ENCODE assay signal across 8 cellular contexts in genomic region chr17:46192211-46192483, GRCh38. TPM values are rescaled to one million over a fixed set of nuclear protein-coding genes. Genes with fewer than 3 reads are reported as not detected.
DNase-seq lines count a peak whose midpoint lies in the region; ATAC-seq and TF ChIP-seq lines count a peak whose summit lies in the region.

No MANE protein-coding gene starts in this region.

- H3K9me3 Mint-ChIP-seq in activated naive CD4-positive, alpha-beta T cell treated with anti-CD3 and anti-CD28 coated beads, Interleukin-2, amount 10 ng/mL, durations not matched to agents 7 days and 5 days = no peaks in the 10 kb centered on the region

- no peak for DNase-seq in activated naive CD4-positive, alpha-beta T cell treated with anti-CD3 and anti-CD28 coated beads, Interleukin-2, amount 10 ng/mL, durations not matched to agents 7 days and 5 days
- no peak for DNase-seq in activated naive CD4-positive, alpha-beta T cell (lab: John Stamatoyannopoulos, UW)
- no peak for DNase-seq in astrocyte of the spinal cord (ENCODE audit: low read depth, low spot score)
- no peak for DNase-seq in lower lobe of right lung
- DNase-seq in upper lobe of right lung = no peak
- no peak for DNase-seq in T-helper 9 cell
- no peak for DNase-seq in NCI-H1436 treated with DMSO at 0.1 percent for 48 hours (lab: John Stamatoyannopoulos, UW)
- DNase-seq in NCI-H1048 (lab: John Stamatoyannopoulos, UW) = no peak

- H3K9me3 ChIP-seq in lower lobe of right lung (no peaks in the 10 kb centered on the region), upper lobe of right lung (no peaks in the 10 kb centered on the region)

- H3K4me3 ChIP-seq in astrocyte of the spinal cord (ENCODE audit: low read depth, low read length) (peak overlapping the region; percentile 93), lower lobe of right lung (peak overlapping the region; percentile 83), upper lobe of right lung (peak overlapping the region; percentile 91)

- TF ChIP-seq CTCF in astrocyte of the spinal cord (IDR thresholded peaks at IDR 0.05; ENCODE audit: low read depth, low read length) = no peak
- no peak for TF ChIP-seq CTCF in lower lobe of right lung (IDR thresholded peaks at IDR 0.05)
- TF ChIP-seq CTCF in upper lobe of right lung (IDR thresholded peaks at IDR 0.05) = no peak

- H3K4me1 Mint-ChIP-seq in activated naive CD4-positive, alpha-beta T cell treated with anti-CD3 and anti-CD28 coated beads, Interleukin-2, amount 10 ng/mL, durations not matched to agents 7 days and 5 days = peaks cover 67% of the 10 kb centered on the region

- H3K36me3 Mint-ChIP-seq in activated naive CD4-positive, alpha-beta T cell treated with anti-CD3 and anti-CD28 coated beads, Interleukin-2, amount 10 ng/mL, durations not matched to agents 7 days and 5 days = peaks cover 33% of the 10 kb centered on the region

- intact Hi-C loops in lower lobe of right lung (cut with DNase I) (loop anchor here (10.0 kb wide), 1 partner anchor 147 kb away; no protein-coding TSS in a partner anchor), upper lobe of right lung (cut with DNase I) (loop anchor here (10.0 kb wide), 1 partner anchor 147 kb away; no protein-coding TSS in a partner anchor)

- ATAC-seq in lower lobe of right lung (no peak), upper lobe of right lung (no peak)

- peaks cover 56% of the 10 kb centered on the region for H3K4me1 ChIP-seq in lower lobe of right lung
- H3K4me1 ChIP-seq in upper lobe of right lung = peaks cover 40% of the 10 kb centered on the region

- CTCF ChIA-PET in activated naive CD4-positive, alpha-beta T cell treated with anti-CD3 and anti-CD28 coated beads, Interleukin-2, amount 10 ng/mL, durations not matched to agents 7 days and 5 days (lab: Charles Lee) = interaction anchor here (1.0 to 1.4 kb wide), 3 partner anchors 19 to 29 kb away, joined by 3 to 7 read pairs (median 6); no protein-coding TSS in a partner anchor

- in situ Hi-C loops in astrocyte of the spinal cord (cut with HindIII; ENCODE audit: low sequenced_read_pairs) = no loop called here

- H3K27ac ChIP-seq in lower lobe of right lung (peak overlapping the region; percentile 97), upper lobe of right lung (peak overlapping the region; percentile 98)

- H3K4me3 Mint-ChIP-seq in activated naive CD4-positive, alpha-beta T cell treated with anti-CD3 and anti-CD28 coated beads, Interleukin-2, amount 10 ng/mL, durations not matched to agents 7 days and 5 days = peak overlapping the region; percentile 89

- H3K27me3 ChIP-seq in lower lobe of right lung (ENCODE audit: low read depth) = no peaks in the 10 kb centered on the region
- H3K27me3 ChIP-seq in upper lobe of right lung = no peaks in the 10 kb centered on the region

- H3K36me3 ChIP-seq in lower lobe of right lung = no peaks in the 10 kb centered on the region
- no peaks in the 10 kb centered on the region for H3K36me3 ChIP-seq in upper lobe of right lung

- peak overlapping the region; percentile 98 for H3K27ac Mint-ChIP-seq in activated naive CD4-positive, alpha-beta T cell treated with anti-CD3 and anti-CD28 coated beads, Interleukin-2, amount 10 ng/mL, durations not matched to agents 7 days and 5 days

- no peaks in the 10 kb centered on the region for H3K27me3 Mint-ChIP-seq in activated naive CD4-positive, alpha-beta T cell treated with anti-CD3 and anti-CD28 coated beads, Interleukin-2, amount 10 ng/mL, durations not matched to agents 7 days and 5 days

RNA-seq across cellular contexts. Expression of gene KANSL1, which starts 1.1 kb away (rescaled TPM):
- total RNA-seq in lower lobe of right lung (78.5 TPM), upper lobe of right lung (69.8 TPM)
